In genomic region chr17:68566145-68566738, GRCh38 we compare ENCODE assay signal across 2 cellular contexts.
TF ChIP-seq lines count a peak whose summit lies in the region.

No MANE protein-coding gene starts in this region.

TF ChIP-seq in liver, 16 proteins besides CTCF, POLR2A, EP300 and RAD21:
- TF ChIP-seq YY1 (IDR thresholded peaks at IDR 0.05), result no peak
- no peak for TF ChIP-seq SP1 (IDR thresholded peaks at IDR 0.05)
- no peak for TF ChIP-seq FOXA2 (IDR thresholded peaks at IDR 0.05)
- TF ChIP-seq ATF3 (IDR thresholded peaks at IDR 0.05), result no peak
- no peak for TF ChIP-seq EGR1 (IDR thresholded peaks at IDR 0.05; ENCODE audit: low read depth in 2 of 2)
- TF ChIP-seq ZBTB33 (IDR thresholded peaks at IDR 0.05), result no peak
- no peak for TF ChIP-seq MAX (IDR thresholded peaks at IDR 0.05)
- TF ChIP-seq HNF4A (conservative IDR thresholded peaks at IDR 0.05), result no peak
- TF ChIP-seq FOXA1 (IDR thresholded peaks at IDR 0.05), result no peak
- TF ChIP-seq NR2F2 (IDR thresholded peaks at IDR 0.05), result no peak
- TF ChIP-seq REST (IDR thresholded peaks at IDR 0.05), result no peak
- TF ChIP-seq RXRA (IDR thresholded peaks at IDR 0.05), result no peak
- no peak for TF ChIP-seq GABPA (IDR thresholded peaks at IDR 0.05 in 1 of 2, conservative IDR thresholded peaks at IDR 0.05 in 1 of 2)
- TF ChIP-seq HNF4G (IDR thresholded peaks at IDR 0.05), result no peak
- no peak for TF ChIP-seq TAF1 (conservative IDR thresholded peaks at IDR 0.05)
- TF ChIP-seq JUND (IDR thresholded peaks at IDR 0.05), result no peak

TF ChIP-seq in HepG2, 621 proteins besides CTCF, POLR2A, EP300 and RAD21:
- TF ChIP-seq DMTF1 (CRISPR knock-in tag; IDR thresholded peaks at IDR 0.05), result no peak
- TF ChIP-seq ZHX1 (CRISPR knock-in tag; IDR thresholded peaks at IDR 0.05; ENCODE audit: low read depth), result no peak
- no peak for TF ChIP-seq ZNF143 (CRISPR knock-in tag; IDR thresholded peaks at IDR 0.05)
- no peak for TF ChIP-seq NFYC (CRISPR knock-in tag; IDR thresholded peaks at IDR 0.05)
- no peak for TF ChIP-seq SRY (CRISPR knock-in tag; IDR thresholded peaks at IDR 0.05)
- no peak for TF ChIP-seq TGIF2 (CRISPR knock-in tag; IDR thresholded peaks at IDR 0.05)
- no peak for TF ChIP-seq ZSCAN20 (CRISPR knock-in tag; IDR thresholded peaks at IDR 0.05; ENCODE audit: borderline replicate concordance)
- no peak for TF ChIP-seq DZIP1 (CRISPR knock-in tag; IDR thresholded peaks at IDR 0.05)
- no peak for TF ChIP-seq HES4 (CRISPR knock-in tag; IDR thresholded peaks at IDR 0.05; ENCODE audit: borderline replicate concordance)
- TF ChIP-seq ZBTB39 (CRISPR knock-in tag; IDR thresholded peaks at IDR 0.05), result no peak
- no peak for TF ChIP-seq ZFP36L2 (CRISPR knock-in tag; IDR thresholded peaks at IDR 0.05)
- TF ChIP-seq ZNF414 (CRISPR knock-in tag; IDR thresholded peaks at IDR 0.05), result no peak
